Comparison of ENCODE assay signal across 1 cellular context in genomic region chr12:46669720-46670119, GRCh38.
TF ChIP-seq lines count a peak whose summit lies in the region.

No MANE protein-coding gene starts in this region.

TF ChIP-seq in GM23338, 12 proteins besides CTCF, POLR2A, EP300 and RAD21 (continued from another document):
- TF ChIP-seq REST (IDR thresholded peaks at IDR 0.05; ENCODE audit: unreplicated experiment): no peak
- TF ChIP-seq CREB1 (CRISPR knock-in tag; IDR thresholded peaks at IDR 0.05; ENCODE audit: low read depth): 0 out of 2 replicates have a peak, but pooled peaks have one; percentile 16
- peak; percentile 35; the same call in 1 of the 2 replicates for TF ChIP-seq ZNF331 (CRISPR knock-in tag; IDR thresholded peaks at IDR 0.05; ENCODE audit: low read depth)
- TF ChIP-seq EZH2 (IDR thresholded peaks at IDR 0.05; ENCODE audit: low read depth, unreplicated experiment): no peak
- peak; percentile 36; the same call in 1 of the 2 replicates for TF ChIP-seq POLR2AphosphoS5 (IDR thresholded peaks at IDR 0.05; ENCODE audit: low read depth)
- TF ChIP-seq JUNB (IDR thresholded peaks at IDR 0.05; ENCODE audit: unreplicated experiment): no peak
